In genomic region chr9:31259824-31260223, GRCh38 we compare ENCODE assay signal across 18 cellular contexts.
DNase-seq lines count a peak whose midpoint lies in the region; ATAC-seq and TF ChIP-seq lines count a peak whose summit lies in the region.
"Had no signal": no experiment of that assay in that cellular context is flagged by ENCODE, and none has a peak within 500 bp of the region (broad histone marks: within the 10 kb centered on the region; RNA-seq: fewer than 3 reads in every experiment).

No MANE protein-coding gene starts in this region.

- no peaks in the 10 kb centered on the region for H3K27me3 ChIP-seq in mammary epithelial cell (ENCODE audit: insufficient read depth, low read length)
- H3K27me3 ChIP-seq in dorsolateral prefrontal cortex, result no peaks in the 10 kb centered on the region
- H3K27me3 ChIP-seq: BLaER1 treated with 17β-estradiol and CSF1 and Interleukin-3, amounts not matched to agents 10 nM and 100 nM; colonic mucosa; SJSA1 had no signal

- H3K79me2 ChIP-seq in mammary epithelial cell (ENCODE audit: insufficient read depth, low read length), result no peaks in the 10 kb centered on the region

- in situ Hi-C loops in mammary epithelial cell (cut with MboI; ENCODE audit: low sequenced_read_pairs in 2 of 2), result loop anchor here in 1 of 2 donors (25.0 kb wide), 1 partner anchor 123 kb away; no protein-coding TSS in a partner anchor

- no peak overlapping the region for H3K4me3 Mint-ChIP-seq in MCF 10A (ENCODE audit: unreplicated experiment)
- peak overlapping the region; percentile 38 for H3K4me3 Mint-ChIP-seq in activated T-helper 17 cell treated with anti-CD3 and anti-CD28 coated beads, Interleukin-2, amount 50 U/mL, for 72 hours
- H3K4me3 Mint-ChIP-seq: nephron had no signal

- no peaks in the 10 kb centered on the region for H3K9me3 Mint-ChIP-seq in MCF 10A (ENCODE audit: unreplicated experiment)
- no peaks in the 10 kb centered on the region for H3K9me3 Mint-ChIP-seq in activated T-helper 17 cell treated with anti-CD3 and anti-CD28 coated beads, Interleukin-2, amount 50 U/mL, for 72 hours
- H3K9me3 Mint-ChIP-seq: nephron had no signal

- dilution Hi-C loops in mammary epithelial cell (cut with HindIII; ENCODE audit: low sequenced_read_pairs), result no loop called here

- no peaks in the 10 kb centered on the region for H4K20me1 ChIP-seq in mammary epithelial cell (ENCODE audit: insufficient read depth, low read length)
- H4K20me1 ChIP-seq: BLaER1 treated with 17β-estradiol and CSF1 and Interleukin-3, amounts not matched to agents 10 nM and 100 nM had no signal

- H2AFZ ChIP-seq in mammary epithelial cell (ENCODE audit: low read depth, low read length), result peak overlapping the region; percentile 14

- H3K36me3 Mint-ChIP-seq in MCF 10A (ENCODE audit: insufficient read depth, unreplicated experiment), result no peaks in the 10 kb centered on the region
- no peaks in the 10 kb centered on the region for H3K36me3 Mint-ChIP-seq in activated T-helper 17 cell treated with anti-CD3 and anti-CD28 coated beads, Interleukin-2, amount 50 U/mL, for 72 hours (ENCODE audit: low read depth)

- CTCF ChIA-PET in mammary epithelial cell (lab: Charles Lee; ENCODE audit: low non-redundant PET) (no interaction called here), MCF 10A (lab: Yijun Ruan, JAX) (no interaction called here)

- H3K27ac ChIP-seq in mammary epithelial cell (ENCODE audit: insufficient read depth, low read depth, low read length) (no peak overlapping the region), dorsolateral prefrontal cortex (no peak overlapping the region)
- H3K27ac ChIP-seq: BLaER1 treated with 17β-estradiol and CSF1 and Interleukin-3, amounts not matched to agents 10 nM and 100 nM; colonic mucosa; left ventricle myocardium inferior; SJSA1 had no signal

- no peak overlapping the region for H3K9ac ChIP-seq in mammary epithelial cell (ENCODE audit: insufficient read depth, low read length)
- H3K9ac ChIP-seq: BLaER1 treated with 17β-estradiol and CSF1 and Interleukin-3, amounts not matched to agents 10 nM and 100 nM had no signal

- POLR2A ChIA-PET in MCF 10A (lab: Yijun Ruan, JAX), result no interaction called here

- no peaks in the 10 kb centered on the region for H3K4me1 ChIP-seq in mammary epithelial cell (ENCODE audit: insufficient read depth, low read length)
- H3K4me1 ChIP-seq: BLaER1 treated with 17β-estradiol and CSF1 and Interleukin-3, amounts not matched to agents 10 nM and 100 nM; colonic mucosa; left ventricle myocardium inferior; SJSA1 had no signal

- no peaks in the 10 kb centered on the region for H3K36me3 ChIP-seq in mammary epithelial cell (ENCODE audit: insufficient read depth, low read length)
- H3K36me3 ChIP-seq: BLaER1 treated with 17β-estradiol and CSF1 and Interleukin-3, amounts not matched to agents 10 nM and 100 nM; colonic mucosa; left ventricle myocardium inferior; SJSA1 had no signal

- H3K27ac Mint-ChIP-seq in MCF 10A (ENCODE audit: low read depth, unreplicated experiment), result no peak overlapping the region
- H3K27ac Mint-ChIP-seq in activated T-helper 17 cell treated with anti-CD3 and anti-CD28 coated beads, Interleukin-2, amount 50 U/mL, for 72 hours, result peak overlapping the region; percentile 34
- H3K27ac Mint-ChIP-seq: nephron had no signal

- DNase-seq in mammary epithelial cell (no peak), MCF 10A (ENCODE audit: unreplicated experiment) (no peak), LHCN-M2 (ENCODE audit: low read depth) (peak; percentile 22), dorsolateral prefrontal cortex (no peak), NCI-H1694 (lab: John Stamatoyannopoulos, UW) (no peak)
- DNase-seq in stimulated activated CD4-positive, alpha-beta T cell treated with anti-CD3 and anti-CD28 coated beads, Interleukin-12 subunit alpha, Interleukin-12 subunit beta, amount 100 ng/mL, for 4 hours, result no peak
- DNase-seq: activated CD8-positive, alpha-beta memory T cell treated with anti-CD3 and anti-CD28 coated beads, Interleukin-2, amount 50 U/mL, for 48 hours; aorta; colonic mucosa; erythroblast; IMR-90; left ventricle myocardium inferior; NCI-H1436; trophoblast cell had no signal

- H3K4me1 Mint-ChIP-seq in MCF 10A (ENCODE audit: insufficient read depth, unreplicated experiment), result no peaks in the 10 kb centered on the region
- peaks cover 10% of the 10 kb centered on the region for H3K4me1 Mint-ChIP-seq in activated T-helper 17 cell treated with anti-CD3 and anti-CD28 coated beads, Interleukin-2, amount 50 U/mL, for 72 hours
- H3K4me1 Mint-ChIP-seq: nephron had no signal

- H3K9me3 ChIP-seq in mammary epithelial cell (replicated peaks; ENCODE audit: insufficient read depth, low read length), result no peaks in the 10 kb centered on the region
- H3K9me3 ChIP-seq: colonic mucosa, SJSA1 had no signal

- intact Hi-C loops in mammary epithelial cell (cut with micrococcal nuclease), result no loop called here
- intact Hi-C loops in MCF 10A (cut with micrococcal nuclease), result no loop called here
- intact Hi-C loops in dorsolateral prefrontal cortex (cut with DNase I), result no loop called here

- H3K4me3 ChIP-seq in mammary epithelial cell (replicated peaks in 1 of 3; ENCODE audit: insufficient read depth in 1 of 3, low read depth in 2 of 3, low read length in 3 of 3), result no peak overlapping the region
- H3K4me3 ChIP-seq in dorsolateral prefrontal cortex, result no peak overlapping the region
- H3K4me3 ChIP-seq: BLaER1 treated with 17β-estradiol and CSF1 and Interleukin-3, amounts not matched to agents 10 nM and 100 nM; colonic mucosa; left ventricle myocardium inferior; SJSA1 had no signal

- TF ChIP-seq CTCF in mammary epithelial cell (conservative IDR thresholded peaks at IDR 0.05 in 1 of 2, IDR thresholded peaks at IDR 0.05 in 1 of 2; ENCODE audit: extremely low read depth in 1 of 2, insufficient read depth in 1 of 2, low read depth in 1 of 2, low read length in 2 of 2), result no peak
- no peak for TF ChIP-seq CTCF in MCF 10A (IDR thresholded peaks at IDR 0.05; ENCODE audit: unreplicated experiment)
- TF ChIP-seq CTCF in dorsolateral prefrontal cortex (IDR thresholded peaks at IDR 0.05 in 54 of 56, conservative IDR thresholded peaks at IDR 0.05 in 2 of 56; ENCODE audit: low read depth in 1 of 56, partially characterized antibody in 56 of 56), result no peak

- peak; percentile 35 for ATAC-seq in activated T-helper 17 cell treated with anti-CD3 and anti-CD28 coated beads, Interleukin-2, amount 50 U/mL, for 72 hours (replicated peaks)

- BruUV-seq in mammary epithelial cell (replicated peaks; lab: Mats Ljungman, UMichigan) (no TSS peak), MCF 10A (replicated peaks; lab: Mats Ljungman, UMichigan) (no TSS peak)

- peak overlapping the region; percentile 20 for H3K4me2 ChIP-seq in mammary epithelial cell (ENCODE audit: insufficient read depth, low read depth, low read length)
- H3K4me2 ChIP-seq: BLaER1 treated with 17β-estradiol and CSF1 and Interleukin-3, amounts not matched to agents 10 nM and 100 nM had no signal

- 0% methylated on average over 2 of the region's 2 CpGs for WGBS in mammary epithelial cell (ENCODE audit: low coverage, missing lambda C conversion rate)

- H3K27me3 Mint-ChIP-seq in MCF 10A (ENCODE audit: insufficient read depth, unreplicated experiment), result no peaks in the 10 kb centered on the region
- no peaks in the 10 kb centered on the region for H3K27me3 Mint-ChIP-seq in activated T-helper 17 cell treated with anti-CD3 and anti-CD28 coated beads, Interleukin-2, amount 50 U/mL, for 72 hours
